In the genomic region with DNA sequence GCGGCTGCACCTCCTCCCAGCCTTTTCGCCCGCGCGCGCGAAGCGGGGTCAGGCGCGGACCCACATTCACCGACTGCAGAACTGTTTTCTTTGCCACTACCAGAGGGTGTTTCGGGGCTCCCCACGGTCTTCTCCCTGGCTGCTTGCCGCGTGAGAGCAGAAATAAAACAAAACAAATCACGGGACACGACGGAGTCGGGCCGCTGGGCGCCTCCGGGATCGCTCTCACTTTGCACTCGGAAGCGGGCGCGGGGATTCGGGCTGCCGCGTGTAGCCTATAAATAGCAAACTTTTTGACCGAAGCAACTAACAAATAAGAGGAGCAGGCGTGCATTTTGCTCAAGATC, we compare ENCODE assay signal across 9 cellular contexts.
DNase-seq lines count a peak whose midpoint lies in the region; ATAC-seq and TF ChIP-seq lines count a peak whose summit lies in the region.
"Had no signal": no experiment of that assay in that cellular context is flagged by ENCODE, and none has a peak within 500 bp of the region (broad histone marks: within the 10 kb centered on the region; RNA-seq: fewer than 3 reads in every experiment).

No MANE protein-coding gene starts in this region.

- ATAC-seq in GM21360 (IDR thresholded peaks at IDR 0.05; ENCODE audit: unreplicated experiment), result peak; percentile 14

- H3K9me3 Mint-ChIP-seq in glutamatergic neuron (ENCODE audit: unreplicated experiment), result peaks cover 9% of the 10 kb centered on the region
- H3K9me3 Mint-ChIP-seq in activated T-cell treated with anti-CD3 and anti-CD28 coated beads, Interleukin-2, amount 50 U/mL, for 24 hours, result peaks cover 7% of the 10 kb centered on the region

- H3K27me3 Mint-ChIP-seq in glutamatergic neuron (ENCODE audit: unreplicated experiment), result peaks cover 50% of the 10 kb centered on the region
- H3K27me3 Mint-ChIP-seq in activated T-cell treated with anti-CD3 and anti-CD28 coated beads, Interleukin-2, amount 50 U/mL, for 24 hours, result peaks cover 86% of the 10 kb centered on the region

- DNase-seq in NCI-H69 (lab: John Stamatoyannopoulos, UW) (peak; percentile 84), glutamatergic neuron (peak; percentile 63), retinal pigment epithelial cell (ENCODE audit: low read depth) (no peak), germinal center (ENCODE audit: low spot score) (no peak), ureter (ENCODE audit: low spot score) (no peak), cortex of kidney (lab: John Stamatoyannopoulos, UW) (no peak)
- DNase-seq in activated T-cell treated with anti-CD3 and anti-CD28 coated beads, Interleukin-2, amount 50 U/mL, for 24 hours, result no peak
- DNase-seq: RPMI8226 had no signal

- H3K36me3 Mint-ChIP-seq in glutamatergic neuron (ENCODE audit: unreplicated experiment), result peaks cover 5% of the 10 kb centered on the region
- H3K36me3 Mint-ChIP-seq in activated T-cell treated with anti-CD3 and anti-CD28 coated beads, Interleukin-2, amount 50 U/mL, for 24 hours (ENCODE audit: low read depth), result no peaks in the 10 kb centered on the region

- no peak for TF ChIP-seq CTCF in glutamatergic neuron (IDR thresholded peaks at IDR 0.05; ENCODE audit: partially characterized antibody, unreplicated experiment)
- TF ChIP-seq CTCF in retinal pigment epithelial cell (conservative IDR thresholded peaks at IDR 0.05; ENCODE audit: low read depth, low read length), result no peak

- H3K27ac Mint-ChIP-seq in glutamatergic neuron (ENCODE audit: unreplicated experiment), result no peak overlapping the region
- no peak overlapping the region for H3K27ac Mint-ChIP-seq in activated T-cell treated with anti-CD3 and anti-CD28 coated beads, Interleukin-2, amount 50 U/mL, for 24 hours

- peaks cover 14% of the 10 kb centered on the region for H3K4me1 Mint-ChIP-seq in glutamatergic neuron (ENCODE audit: low read depth, unreplicated experiment)
- H3K4me1 Mint-ChIP-seq in activated T-cell treated with anti-CD3 and anti-CD28 coated beads, Interleukin-2, amount 50 U/mL, for 24 hours (ENCODE audit: low read depth), result peaks cover 12% of the 10 kb centered on the region

- H3K4me3 ChIP-seq in retinal pigment epithelial cell (ENCODE audit: low read length), result peak overlapping the region; percentile 50

- peak overlapping the region; percentile 98 for H3K4me3 Mint-ChIP-seq in glutamatergic neuron (ENCODE audit: unreplicated experiment)
- H3K4me3 Mint-ChIP-seq in activated T-cell treated with anti-CD3 and anti-CD28 coated beads, Interleukin-2, amount 50 U/mL, for 24 hours, result no peak overlapping the region

Comparison
In these comparisons a context has a peak if more than half of its experiments do, and no peak if none do; other contexts are left out.
1. DNase-seq: peak in NCI-H69 (single experiment) and glutamatergic neuron (single experiment); none in retinal pigment epithelial cell (single experiment), activated T-cell treated with anti-CD3 and anti-CD28 coated beads, Interleukin-2, amount 50 U/mL, for 24 hours (single experiment), germinal center (single experiment), ureter (single experiment) and cortex of kidney (single experiment).